16 cellular contexts compared by ENCODE assay signal in genomic region chr2:10798783-10799182, GRCh38. TPM values are rescaled to one million over a fixed set of nuclear protein-coding genes. Genes with fewer than 3 reads are reported as not detected.
A peak's percentile ranks its signal among the peaks of the same experiment; 100 is the strongest.
DNase-seq lines count a peak whose midpoint lies in the region; ATAC-seq and TF ChIP-seq lines count a peak whose summit lies in the region.
"Had no signal": no experiment of that assay in that cellular context is flagged by ENCODE, and none has a peak within 500 bp of the region (broad histone marks: within the 10 kb centered on the region; RNA-seq: fewer than 3 reads in every experiment).

No MANE protein-coding gene starts in this region.

- no peak overlapping the region for H3K27ac Mint-ChIP-seq in endodermal cell
- H3K27ac Mint-ChIP-seq: activated naive CD8-positive, alpha-beta T cell treated with anti-CD3 and anti-CD28 coated beads for 36 hours; B cell had no signal

- ATAC-seq in Panc1 (no peak; the same call in 1 of the 2 replicates), HG03571 (IDR thresholded peaks at IDR 0.05; ENCODE audit: unreplicated experiment) (no peak)
- ATAC-seq: left lung had no signal

- H3K36me3 ChIP-seq in Panc1 (ENCODE audit: control insufficient read depth, insufficient read depth, low read length) (peaks cover 21% of the 10 kb centered on the region), endodermal cell (ENCODE audit: control insufficient read depth, insufficient read depth, low read length) (peaks cover 88% of the 10 kb centered on the region)

- H3K9me3 ChIP-seq in Panc1 (ENCODE audit: control insufficient read depth, insufficient read depth, low read depth, low read length) (no peaks in the 10 kb centered on the region), endodermal cell (ENCODE audit: control insufficient read depth, low read length) (no peaks in the 10 kb centered on the region)
- H3K9me3 ChIP-seq: esophagus muscularis mucosa, left lung had no signal

- TF ChIP-seq CTCF in C4-2B (conservative IDR thresholded peaks at IDR 0.05) (peak; percentile 20), Panc1 (IDR thresholded peaks at IDR 0.05) (peak; percentile 68), endodermal cell (conservative IDR thresholded peaks at IDR 0.05) (peak; percentile 68)

- POLR2A ChIA-PET in Panc1 (lab: Charles Lee): no interaction called here

- CTCF ChIA-PET in Panc1 (lab: Charles Lee): no interaction called here

- H3K27ac ChIP-seq in C4-2B: no peak overlapping the region
- H3K27ac ChIP-seq in Panc1 (ENCODE audit: low read length): no peak overlapping the region
- H3K27ac ChIP-seq in endodermal cell (ENCODE audit: low read depth, low read length): no peak overlapping the region
- H3K27ac ChIP-seq: esophagus muscularis mucosa, left lung, WERI-Rb-1 had no signal

- H3K36me3 Mint-ChIP-seq in endodermal cell (ENCODE audit: low read depth): peaks cover 74% of the 10 kb centered on the region

- 88 to 90% methylated on average over 4 to 8 of the region's 8 CpGs for WGBS in endodermal cell (ENCODE audit: insufficient coverage in 1 of 2, insufficient read length in 1 of 2), 2 experiments

- no peaks in the 10 kb centered on the region for H3K27me3 Mint-ChIP-seq in endodermal cell (ENCODE audit: insufficient read depth)
- H3K27me3 Mint-ChIP-seq: activated naive CD8-positive, alpha-beta T cell treated with anti-CD3 and anti-CD28 coated beads for 36 hours; B cell had no signal

- peaks cover 4% of the 10 kb centered on the region for H3K4me1 Mint-ChIP-seq in endodermal cell

- H3K27me3 ChIP-seq in Panc1 (ENCODE audit: control insufficient read depth, insufficient read depth, low read length) (no peaks in the 10 kb centered on the region), endodermal cell (ENCODE audit: control insufficient read depth, insufficient read depth, low read length, poor library complexity, severe bottlenecking) (no peaks in the 10 kb centered on the region)
- H3K27me3 ChIP-seq: esophagus muscularis mucosa, left lung had no signal

- H3K4me3 ChIP-seq in Panc1 (ENCODE audit: low read depth in 2 of 2, low read length in 2 of 2) (no peak overlapping the region), endodermal cell (ENCODE audit: low read length) (no peak overlapping the region)
- H3K4me3 ChIP-seq: esophagus muscularis mucosa, left lung had no signal

- in situ Hi-C loops in Panc1 (cut with HindIII; ENCODE audit: low pct_unique_long_range_greater_than_20kb, low sequenced_read_pairs): no loop called here

- no peak overlapping the region for H3K4me3 Mint-ChIP-seq in endodermal cell
- H3K4me3 Mint-ChIP-seq: activated naive CD8-positive, alpha-beta T cell treated with anti-CD3 and anti-CD28 coated beads for 36 hours; B cell had no signal

- no TSS peak for BruUV-seq in Panc1 (replicated peaks; lab: Mats Ljungman, UMichigan)

- DNase-seq in ELR (ENCODE audit: low read depth): peak; percentile 13
- DNase-seq in Panc1 (ENCODE audit: low read depth, low spot score): no peak
- peak; percentile 83 for DNase-seq in endodermal cell
- DNase-seq in stimulated activated CD4-positive, alpha-beta T cell treated with anti-CD3 and anti-CD28 coated beads, Interleukin-4, amount 100 ng/mL, for 24 hours: no peak
- no peak for DNase-seq in stimulated activated CD8-positive, alpha-beta memory T cell treated with anti-CD3 and anti-CD28 coated beads, Interleukin-4, amount 100 ng/mL, for 48 hours
- DNase-seq in AG08396 (ENCODE audit: low spot score): no peak
- DNase-seq: activated naive CD8-positive, alpha-beta T cell treated with anti-CD3 and anti-CD28 coated beads for 36 hours; KBM-7; left lung; NCI-H1048; Right ventricle myocardium superior; WERI-Rb-1 had no signal

- no peak overlapping the region for H3K9ac ChIP-seq in endodermal cell (ENCODE audit: extremely low read depth, low read length, poor library complexity, severe bottlenecking)

- intact Hi-C loops in Panc1 (cut with micrococcal nuclease; ENCODE audit: unreplicated experiment): no loop called here

- H3K4me1 ChIP-seq in Panc1 (ENCODE audit: control insufficient read depth, insufficient read depth, low read length) (no peaks in the 10 kb centered on the region), endodermal cell (ENCODE audit: control insufficient read depth, insufficient read depth, low read length) (peaks cover 3% of the 10 kb centered on the region)

- no peaks in the 10 kb centered on the region for H3K9me3 Mint-ChIP-seq in endodermal cell
- H3K9me3 Mint-ChIP-seq: activated naive CD8-positive, alpha-beta T cell treated with anti-CD3 and anti-CD28 coated beads for 36 hours had no signal

RNA-seq across cellular contexts. Expression of gene PDIA6, which starts 13.8 kb away (rescaled TPM):
- total RNA-seq in Panc1 (2021; ENCODE audit: unreplicated experiment): 271 TPM
- polyA plus RNA-seq in Panc1 (2012; ENCODE audit: insufficient read length): 225 TPM
- total RNA-seq in endodermal cell: 100 to 1,000 TPM; 402 to 408 TPM
- 325 TPM for polyA plus RNA-seq in endodermal cell (2013, experiment 1 of 2)
- polyA plus RNA-seq in endodermal cell (2013, experiment 2 of 2): 329 TPM

Comparison
In these comparisons a context has a peak if more than half of its experiments do, and no peak if none do; other contexts are left out.
1. DNase-seq: peak in ELR (single experiment) and endodermal cell (single experiment); none in Panc1 (single experiment), stimulated activated CD4-positive, alpha-beta T cell treated with anti-CD3 and anti-CD28 coated beads, Interleukin-4, amount 100 ng/mL, for 24 hours (single experiment), stimulated activated CD8-positive, alpha-beta memory T cell treated with anti-CD3 and anti-CD28 coated beads, Interleukin-4, amount 100 ng/mL, for 48 hours (single experiment) and AG08396 (single experiment).
2. Peak in every context shown above with its lines, with median percentiles within 50 percentile points of each other: CTCF ChIP-seq.